ENCODE assay signal across 25 cellular contexts in genomic region chr14:104220225-104221070, GRCh38.
DNase-seq lines count a peak whose midpoint lies in the region; ATAC-seq and TF ChIP-seq lines count a peak whose summit lies in the region.
"Had no signal": no experiment of that assay in that cellular context is flagged by ENCODE, and none has a peak within 500 bp of the region (broad histone marks: within the 10 kb centered on the region; RNA-seq: fewer than 3 reads in every experiment).

No MANE protein-coding gene starts in this region.

- H3K4me3 Mint-ChIP-seq in brain, result no peak overlapping the region
- no peak overlapping the region for H3K4me3 Mint-ChIP-seq in activated CD4-positive, alpha-beta memory T cell treated with anti-CD3 and anti-CD28 coated beads for 36 hours
- H3K4me3 Mint-ChIP-seq in activated T-cell treated with anti-CD3 and anti-CD28 coated beads, Interleukin-2, amount 50 U/mL, for 4 hours, result no peak overlapping the region
- H3K4me3 Mint-ChIP-seq: activated CD8-positive, alpha-beta T cell treated with anti-CD3 and anti-CD28 coated beads for 36 hours; natural killer cell; stimulated activated naive B cell treated with anti-CD40 and anti-IgM and Interleukin-4, amounts not matched to agents 10 μg/mL and 1 μg/mL and 100 μg/mL, for 72 hours had no signal

- TF ChIP-seq CTCF in brain (conservative IDR thresholded peaks at IDR 0.05) (no peak), lower lobe of right lung (IDR thresholded peaks at IDR 0.05) (no peak), uterus (IDR thresholded peaks at IDR 0.05) (no peak)

- peak overlapping the region in 4 of 5 experiments; percentile 31 to 92 (median 80) for H3K27ac Mint-ChIP-seq in brain
- no peak overlapping the region for H3K27ac Mint-ChIP-seq in activated CD4-positive, alpha-beta memory T cell treated with anti-CD3 and anti-CD28 coated beads for 36 hours
- H3K27ac Mint-ChIP-seq: activated CD8-positive, alpha-beta T cell treated with anti-CD3 and anti-CD28 coated beads for 36 hours; natural killer cell; stimulated activated naive B cell treated with anti-CD40 and anti-IgM and Interleukin-4, amounts not matched to agents 10 μg/mL and 1 μg/mL and 100 μg/mL, for 72 hours had no signal

- H3K27me3 ChIP-seq in BLaER1, result peaks cover 28% of the 10 kb centered on the region
- peaks cover 24% of the 10 kb centered on the region for H3K27me3 ChIP-seq in lower lobe of right lung (ENCODE audit: low read depth)
- no peaks in the 10 kb centered on the region for H3K27me3 ChIP-seq in uterus
- H3K27me3 ChIP-seq: BE2C had no signal

- H3K4me3 ChIP-seq in BLaER1, result no peak overlapping the region
- H3K4me3 ChIP-seq in lower lobe of right lung, result no peak overlapping the region
- no peak overlapping the region for H3K4me3 ChIP-seq in uterus
- H3K4me3 ChIP-seq: gastroesophageal sphincter, HAP-1, SJSA1, suprapubic skin had no signal

- H3K4me1 Mint-ChIP-seq in brain, result peaks cover 67% of the 10 kb centered on the region
- H3K4me1 Mint-ChIP-seq in activated CD4-positive, alpha-beta memory T cell treated with anti-CD3 and anti-CD28 coated beads for 36 hours (ENCODE audit: low read depth), result peaks cover 10% of the 10 kb centered on the region
- H3K4me1 Mint-ChIP-seq in activated T-cell treated with anti-CD3 and anti-CD28 coated beads, Interleukin-2, amount 50 U/mL, for 4 hours (ENCODE audit: low read depth), result peaks cover 9% of the 10 kb centered on the region

- no peaks in the 10 kb centered on the region for H3K27me3 Mint-ChIP-seq in brain
- peaks cover 7% of the 10 kb centered on the region for H3K27me3 Mint-ChIP-seq in activated CD4-positive, alpha-beta memory T cell treated with anti-CD3 and anti-CD28 coated beads for 36 hours
- peaks cover 43% of the 10 kb centered on the region for H3K27me3 Mint-ChIP-seq in activated T-cell treated with anti-CD3 and anti-CD28 coated beads, Interleukin-2, amount 50 U/mL, for 4 hours (ENCODE audit: low read depth)

- intact Hi-C loops in lower lobe of right lung (cut with DNase I), result no loop called here
- intact Hi-C loops in activated CD4-positive, alpha-beta memory T cell treated with anti-CD3 and anti-CD28 coated beads for 36 hours (cut with micrococcal nuclease), result no loop called here
- intact Hi-C loops in uterus (cut with DNase I; ENCODE audit: low total_unique reads), result no loop called here

- CTCF ChIA-PET in activated CD4-positive, alpha-beta memory T cell treated with anti-CD3 and anti-CD28 coated beads for 36 hours (lab: Charles Lee), result no interaction called here

- no peaks in the 10 kb centered on the region for H3K36me3 ChIP-seq in BLaER1
- H3K36me3 ChIP-seq in lower lobe of right lung, result no peaks in the 10 kb centered on the region
- H3K36me3 ChIP-seq in uterus, result no peaks in the 10 kb centered on the region
- H3K36me3 ChIP-seq: BE2C, gastroesophageal sphincter, HAP-1, SJSA1, suprapubic skin had no signal

- no peaks in the 10 kb centered on the region for H3K36me3 Mint-ChIP-seq in brain
- no peaks in the 10 kb centered on the region for H3K36me3 Mint-ChIP-seq in activated CD4-positive, alpha-beta memory T cell treated with anti-CD3 and anti-CD28 coated beads for 36 hours
- no peaks in the 10 kb centered on the region for H3K36me3 Mint-ChIP-seq in activated T-cell treated with anti-CD3 and anti-CD28 coated beads, Interleukin-2, amount 50 U/mL, for 4 hours (ENCODE audit: insufficient read depth)
- H3K36me3 Mint-ChIP-seq: natural killer cell; stimulated activated naive B cell treated with anti-CD40 and anti-IgM and Interleukin-4, amounts not matched to agents 10 μg/mL and 1 μg/mL and 100 μg/mL, for 72 hours had no signal

- no peak overlapping the region for H3K27ac ChIP-seq in BLaER1
- H3K27ac ChIP-seq in lower lobe of right lung, result no peak overlapping the region
- no peak overlapping the region for H3K27ac ChIP-seq in uterus
- H3K27ac ChIP-seq: gastroesophageal sphincter, SJSA1, suprapubic skin had no signal

- H4K20me1 ChIP-seq in BLaER1, result peaks cover 21% of the 10 kb centered on the region; the same call in 1 of the 2 replicates

- H3K9me3 ChIP-seq in BLaER1, result no peaks in the 10 kb centered on the region
- H3K9me3 ChIP-seq in lower lobe of right lung, result no peaks in the 10 kb centered on the region
- no peaks in the 10 kb centered on the region for H3K9me3 ChIP-seq in uterus
- H3K9me3 ChIP-seq: BE2C, gastroesophageal sphincter, HAP-1, SJSA1, suprapubic skin had no signal

- POLR2A ChIA-PET in activated CD4-positive, alpha-beta memory T cell treated with anti-CD3 and anti-CD28 coated beads for 36 hours (lab: Charles Lee), result no interaction called here

- DNase-seq in NCI-H446 treated with DMSO at 0.1 percent for 48 hours (lab: John Stamatoyannopoulos, UW) (peak; percentile 84), lower lobe of right lung (peak; percentile 26), COR-L47 (lab: John Stamatoyannopoulos, UW) (no peak), uterus (no peak)
- no peak for DNase-seq in activated CD4-positive, alpha-beta memory T cell treated with anti-CD3 and anti-CD28 coated beads for 36 hours
- DNase-seq in activated T-cell treated with anti-CD3 and anti-CD28 coated beads, Interleukin-2, amount 50 U/mL, for 4 hours, result no peak
- DNase-seq: ACHN; activated CD4-positive, CD25-positive, alpha-beta regulatory T cell treated with anti-CD3 and anti-CD28 coated beads, Interleukin-2, amount 50 U/mL, for 72 hours; activated CD8-positive, alpha-beta T cell treated with anti-CD3 and anti-CD28 coated beads for 36 hours; BE2C; DMS79; GDM1; hypothalamus; natural killer cell; NCI-H1105; NCI-H2029 treated with DMSO at 0.1 percent for 48 hours; NCI-H226; stimulated activated naive B cell treated with anti-CD40 and anti-IgM and Interleukin-4, amounts not matched to agents 10 μg/mL and 1 μg/mL and 100 μg/mL, for 72 hours had no signal

- no peak overlapping the region for H3K9ac ChIP-seq in BLaER1

- H3K4me1 ChIP-seq in BLaER1 (peaks cover 68% of the 10 kb centered on the region), lower lobe of right lung (peaks cover 10% of the 10 kb centered on the region), uterus (no peaks in the 10 kb centered on the region)
- H3K4me1 ChIP-seq: HAP-1, SJSA1 had no signal

- TF ChIP-seq POLR2A in uterus (IDR thresholded peaks at IDR 0.05), result no peak

- H3K4me2 ChIP-seq in BLaER1, result peak overlapping the region; percentile 3; the same call in 1 of the 2 replicates

- ATAC-seq in lower lobe of right lung, result no peak
- no peak for ATAC-seq in activated T-cell treated with anti-CD3 and anti-CD28 coated beads, Interleukin-2, amount 50 U/mL, for 4 hours
- ATAC-seq: activated CD8-positive, alpha-beta T cell treated with anti-CD3 and anti-CD28 coated beads for 36 hours; gastroesophageal sphincter; natural killer cell; Panc1; stimulated activated naive B cell treated with anti-CD40 and anti-IgM and Interleukin-4, amounts not matched to agents 10 μg/mL and 1 μg/mL and 100 μg/mL, for 72 hours had no signal

- no peaks in the 10 kb centered on the region for H3K9me3 Mint-ChIP-seq in brain
- H3K9me3 Mint-ChIP-seq in activated CD4-positive, alpha-beta memory T cell treated with anti-CD3 and anti-CD28 coated beads for 36 hours, result no peaks in the 10 kb centered on the region
- H3K9me3 Mint-ChIP-seq in activated T-cell treated with anti-CD3 and anti-CD28 coated beads, Interleukin-2, amount 50 U/mL, for 4 hours, result no peaks in the 10 kb centered on the region
- H3K9me3 Mint-ChIP-seq: activated CD8-positive, alpha-beta T cell treated with anti-CD3 and anti-CD28 coated beads for 36 hours; natural killer cell; stimulated activated naive B cell treated with anti-CD40 and anti-IgM and Interleukin-4, amounts not matched to agents 10 μg/mL and 1 μg/mL and 100 μg/mL, for 72 hours had no signal

Comparison
In these comparisons a context has a peak if more than half of its experiments do, and no peak if none do; other contexts are left out.
1. DNase-seq: peak in NCI-H446 treated with DMSO at 0.1 percent for 48 hours (single experiment) and lower lobe of right lung (single experiment); none in activated CD4-positive, alpha-beta memory T cell treated with anti-CD3 and anti-CD28 coated beads for 36 hours (single experiment), COR-L47 (single experiment), uterus (0 of 2) and activated T-cell treated with anti-CD3 and anti-CD28 coated beads, Interleukin-2, amount 50 U/mL, for 4 hours (single experiment).